ENCODE assay signal across 25 cellular contexts in the genomic region with DNA sequence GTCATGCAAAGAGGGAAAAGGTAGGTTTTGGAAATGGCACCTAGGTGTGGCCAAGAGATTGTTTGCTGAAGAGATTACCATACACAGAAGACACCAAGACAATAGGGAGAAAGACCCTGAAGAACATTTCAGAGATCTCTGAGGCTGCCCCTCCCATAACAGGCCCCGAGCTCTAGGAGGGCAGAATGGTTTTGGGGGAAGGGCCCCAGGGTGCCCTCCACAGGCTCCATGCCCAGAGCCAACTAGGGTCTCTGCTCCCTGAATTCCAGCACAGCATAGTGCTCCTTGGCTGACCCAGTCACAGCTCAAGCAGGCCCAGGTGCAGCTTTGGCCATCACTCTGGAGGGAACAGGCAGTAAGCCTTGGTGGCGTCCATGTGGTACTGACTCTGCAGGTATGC.
DNase-seq lines count a peak whose midpoint lies in the region; ATAC-seq, FAIRE-seq and TF ChIP-seq lines count a peak whose summit lies in the region.
"Had no signal": no experiment of that assay in that cellular context is flagged by ENCODE, and none has a peak within 500 bp of the region (broad histone marks: within the 10 kb centered on the region; RNA-seq: fewer than 3 reads in every experiment).

No MANE protein-coding gene starts in this region.

- DNase-seq in A549 (ENCODE audit: low read depth in 1 of 2, low spot score in 1 of 2) (no peak), H1 (ENCODE audit: low read depth in 1 of 2, low spot score in 2 of 2) (no peak), posterior vena cava (ENCODE audit: low spot score) (peak; percentile 42), epidermal melanocyte (ENCODE audit: insufficient read length, low spot score) (no peak), foreskin melanocyte (no peak)
- no peak for DNase-seq in stimulated activated CD4-positive, alpha-beta T cell treated with anti-CD3 and anti-CD28 coated beads, Interleukin-4, amount 100 ng/mL, for 1 hour
- DNase-seq: ACHN; BE2C; C1 segment of cervical spinal cord; CD4-positive, alpha-beta memory T cell; CD4-positive, CD25-positive, alpha-beta regulatory T cell; CD8-positive, alpha-beta memory T cell; COR-L47; DMS 273 treated with DMSO at 0.1 percent for 48 hours; DMS153; DMS53; DMS79; DND-41; EL; GDM1 had no signal

- H2AFZ ChIP-seq in H1 (ENCODE audit: low read length), result no peak overlapping the region

- no peaks in the 10 kb centered on the region for H4K20me1 ChIP-seq in H1 (replicated peaks in 1 of 2; ENCODE audit: control insufficient read depth in 1 of 2, insufficient read depth in 2 of 2, low read length in 2 of 2)
- H4K20me1 ChIP-seq: BLaER1 had no signal

- no peak overlapping the region for H3K56ac ChIP-seq in H1 (replicated peaks; ENCODE audit: insufficient read length, low read depth, low read length)

- TF ChIP-seq RAD21 in A549 (conservative IDR thresholded peaks at IDR 0.05 in 1 of 2, IDR thresholded peaks at IDR 0.05 in 1 of 2) (no peak), H1 (IDR thresholded peaks at IDR 0.05 in 1 of 2, conservative IDR thresholded peaks at IDR 0.05 in 1 of 2; ENCODE audit: low read depth in 2 of 2, low read length in 2 of 2) (no peak)

- H3K23ac ChIP-seq in H1 (ENCODE audit: insufficient read length), result no peak overlapping the region

- H3K14ac ChIP-seq in H1 (ENCODE audit: insufficient read length), result no peak overlapping the region

- no peak for TF ChIP-seq CTCF in A549 (IDR thresholded peaks at IDR 0.05)
- TF ChIP-seq CTCF in H1 (IDR thresholded peaks at IDR 0.05; ENCODE audit: control extremely low read depth in 1 of 3, insufficient read depth in 1 of 3, low read depth in 1 of 3, low read length in 3 of 3), result no peak

- no peak overlapping the region for H3K4ac ChIP-seq in H1 (replicated peaks; ENCODE audit: insufficient read length, low read depth, low read length)

- H3K27me3 ChIP-seq in H1 (replicated peaks in 1 of 4; ENCODE audit: control insufficient read depth in 3 of 4, extremely low read depth in 1 of 4, insufficient read depth in 3 of 4, low read length in 3 of 4), result no peaks in the 10 kb centered on the region
- H3K27me3 ChIP-seq: BE2C, BLaER1 had no signal

- ATAC-seq in A549, result no peak
- ATAC-seq: GM12878 had no signal

- no peaks in the 10 kb centered on the region for H3K23me2 ChIP-seq in H1 (ENCODE audit: low read depth, low read length)

- CTCF ChIA-PET in A549 (lab: Yijun Ruan, JAX) (interaction anchor here (0.9 to 1.3 kb wide), 3 partner anchors 8 to 16 kb away, joined by 3 read pairs; no protein-coding TSS in a partner anchor), H1 (lab: Charles Lee; ENCODE audit: partially characterized antibody) (no interaction called here)

- H2BK12ac ChIP-seq in H1 (ENCODE audit: low read depth, low read length), result no peak overlapping the region

- H2BK120ac ChIP-seq in H1 (replicated peaks; ENCODE audit: low read depth, low read length), result no peak overlapping the region

- WGBS in A549 (ENCODE audit: missing lambda C conversion rate), result 59% methylated on average over 2 of the region's 2 CpGs
- WGBS in H1 (ENCODE audit: extremely low coverage in 1 of 2, insufficient coverage in 1 of 2, insufficient read length in 1 of 2, insufficient replicate concordance in 2 of 2, low coverage in 1 of 2, low lambda C conversion rate in 2 of 2, missing lambda C conversion rate in 1 of 2), 2 experiments, result 96% methylated on average over 2 of the region's 2 CpGs; no CpG with 5 or more reads in 1 of the 2 experiments

- no peaks in the 10 kb centered on the region for H3K79me1 ChIP-seq in H1 (ENCODE audit: low read depth, low read length)

- no peak overlapping the region for H2AK5ac ChIP-seq in H1 (ENCODE audit: low read depth, low read length)

- no peak overlapping the region for H3K18ac ChIP-seq in H1 (ENCODE audit: extremely low read depth, low read length)

- no peak for FAIRE-seq in A549 (lab: Jason Lieb, UNC)
- no peak for FAIRE-seq in H1 (lab: Jason Lieb, UNC)
- FAIRE-seq: GM12878, GM12892, GM18507 had no signal

- no peak overlapping the region for H3K4me2 ChIP-seq in A549
- no peak overlapping the region for H3K4me2 ChIP-seq in H1 (ENCODE audit: insufficient read depth in 1 of 2, low read depth in 2 of 2, low read length in 2 of 2)
- H3K4me2 ChIP-seq: BLaER1 had no signal

- H3K4me3 ChIP-seq in A549, result no peak overlapping the region
- H3K4me3 ChIP-seq in H1 (ENCODE audit: extremely low read depth in 1 of 4, insufficient read depth in 2 of 4, low read depth in 3 of 4, low read length in 4 of 4), result no peak overlapping the region
- H3K4me3 ChIP-seq: BLaER1, GM12878 had no signal

- no peak overlapping the region for H2BK5ac ChIP-seq in H1 (ENCODE audit: low read depth, low read length)

- H4K91ac ChIP-seq in H1 (replicated peaks; ENCODE audit: insufficient read length, low read length), result no peak overlapping the region

- no peaks in the 10 kb centered on the region for H3K79me2 ChIP-seq in H1 (ENCODE audit: control insufficient read depth in 1 of 2, insufficient read depth in 2 of 2, low read length in 2 of 2)

- H4K8ac ChIP-seq in H1 (ENCODE audit: extremely low read depth, insufficient read depth, low read length), result no peak overlapping the region

- no peaks in the 10 kb centered on the region for H3K36me3 ChIP-seq in H1 (ENCODE audit: control insufficient read depth in 2 of 4, insufficient read depth in 4 of 4, low read length in 3 of 4)
- H3K36me3 ChIP-seq: BE2C, BLaER1 had no signal

- TF ChIP-seq EP300 in A549 (IDR thresholded peaks at IDR 0.05) (no peak), H1 (IDR thresholded peaks at IDR 0.05; ENCODE audit: borderline replicate concordance in 1 of 2, low read depth in 2 of 2, low read length in 2 of 2) (no peak)

- H3K4me1 ChIP-seq in A549 (peaks cover 5% of the 10 kb centered on the region; the same call in 2 of the 3 replicates), H1 (replicated peaks in 1 of 4; ENCODE audit: control insufficient read depth in 3 of 4, insufficient read depth in 4 of 4, low read length in 3 of 4) (peaks cover 2 to 6% (median 6%) of the 10 kb centered on the region in 4 experiments; a peak in 6 of 7 replicates)
- H3K4me1 ChIP-seq: BLaER1 had no signal

- intact Hi-C loops in posterior vena cava (cut with DNase I), result no loop called here

- POLR2A ChIA-PET in A549 (lab: Yijun Ruan, JAX) (no interaction called here), H1 (lab: Charles Lee; ENCODE audit: partially characterized antibody) (no interaction called here)

- H2BK15ac ChIP-seq in H1 (ENCODE audit: low read length), result no peak overlapping the region

- no peak overlapping the region for H3K9ac ChIP-seq in H1 (replicated peaks in 1 of 4; ENCODE audit: extremely low read depth in 1 of 4, low read depth in 3 of 4, low read length in 3 of 4)
- H3K9ac ChIP-seq: BLaER1 had no signal

- no peak overlapping the region for H4K5ac ChIP-seq in H1 (ENCODE audit: insufficient read length, low read depth, low read length)

- H3K27ac ChIP-seq in A549 (no peak overlapping the region), H1 (ENCODE audit: low read depth, low read length) (no peak overlapping the region)
- H3K27ac ChIP-seq: 22Rv1, BLaER1 had no signal

- H3K9me3 ChIP-seq in A549 (0 out of 3 replicates have a peak, but pooled peaks cover 8% of the 10 kb centered on the region), H1 (ENCODE audit: insufficient read depth in 2 of 2, low read depth in 1 of 2, low read length in 1 of 2) (peaks cover 21 to 22% of the 10 kb centered on the region in 2 experiments)
- H3K9me3 ChIP-seq: BE2C, BLaER1 had no signal

- peak overlapping the region; percentile 4; the same call in 1 of the 2 replicates for H2BK20ac ChIP-seq in H1 (ENCODE audit: low read length)

- TF ChIP-seq POLR2A in A549 (IDR thresholded peaks at IDR 0.05; ENCODE audit: low read length) (no peak), H1 (IDR thresholded peaks at IDR 0.05; ENCODE audit: control extremely low read depth in 1 of 2, low read depth in 2 of 2, low read length in 2 of 2) (no peak)

TF ChIP-seq in A549, 52 proteins besides CTCF, POLR2A, EP300 and RAD21:
- TF ChIP-seq HOXB13 (CRISPR knock-in tag; IDR thresholded peaks at IDR 0.05; ENCODE audit: low read depth), result no peak
- TF ChIP-seq CEBPB (IDR thresholded peaks at IDR 0.05), result no peak
- TF ChIP-seq FOSL2 (IDR thresholded peaks at IDR 0.05), result no peak
- TF ChIP-seq FOSL2 (CRISPR knock-in tag; IDR thresholded peaks at IDR 0.05), result no peak
- peak; percentile 49 for TF ChIP-seq ZFP36 (IDR thresholded peaks at IDR 0.05; ENCODE audit: borderline replicate concordance, partially characterized antibody)

TF ChIP-seq in H1, 55 proteins besides CTCF, POLR2A, EP300 and RAD21 (continues in another document):
- no peak for TF ChIP-seq HDAC6 (IDR thresholded peaks at IDR 0.05; ENCODE audit: low read depth, low read length)
- TF ChIP-seq RFX5 (IDR thresholded peaks at IDR 0.05; ENCODE audit: borderline replicate concordance, low read depth, low read length), result no peak
- no peak for TF ChIP-seq CHD1 (IDR thresholded peaks at IDR 0.05; ENCODE audit: low read depth, low read length)
- no peak for TF ChIP-seq GABPA (IDR thresholded peaks at IDR 0.05; ENCODE audit: borderline replicate concordance, insufficient read depth, low read length)
- TF ChIP-seq, protein P1, sequence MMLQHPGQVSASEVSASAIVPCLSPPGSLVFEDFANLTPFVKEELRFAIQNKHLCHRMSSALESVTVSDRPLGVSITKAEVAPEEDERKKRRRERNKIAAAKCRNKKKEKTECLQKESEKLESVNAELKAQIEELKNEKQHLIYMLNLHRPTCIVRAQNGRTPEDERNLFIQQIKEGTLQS (IDR thresholded peaks at IDR 0.05; ENCODE audit: insufficient read depth, low read depth, low read length), result no peak
- no peak for TF ChIP-seq YY1 (IDR thresholded peaks at IDR 0.05; ENCODE audit: low read depth, low read length)
- no peak for TF ChIP-seq SAP30 (IDR thresholded peaks at IDR 0.05; ENCODE audit: insufficient read depth, insufficient replicate concordance, low read length)
- TF ChIP-seq KDM4A (IDR thresholded peaks at IDR 0.05; ENCODE audit: low read depth, low read length, severe bottlenecking), result no peak
- no peak for TF ChIP-seq E2F6 (IDR thresholded peaks at IDR 0.05)
- TF ChIP-seq KDM5A (IDR thresholded peaks at IDR 0.05; ENCODE audit: low read length), result no peak
- no peak for TF ChIP-seq HDAC2 (IDR thresholded peaks at IDR 0.05; ENCODE audit: borderline replicate concordance in 1 of 2, low read depth in 2 of 2, low read length in 2 of 2)
- TF ChIP-seq JUND (IDR thresholded peaks at IDR 0.05; ENCODE audit: low read length), result no peak
- TF ChIP-seq NRF1 (IDR thresholded peaks at IDR 0.05; ENCODE audit: low read depth, low read length), result no peak
- no peak for TF ChIP-seq SIRT6 (IDR thresholded peaks at IDR 0.05; ENCODE audit: low read length)
- TF ChIP-seq SIN3A (conservative IDR thresholded peaks at IDR 0.05 in 1 of 2, IDR thresholded peaks at IDR 0.05 in 1 of 2; ENCODE audit: low read depth in 1 of 2, low read length in 2 of 2), result no peak
